Comparison of ENCODE assay signal across 10 cellular contexts in the genomic region with DNA sequence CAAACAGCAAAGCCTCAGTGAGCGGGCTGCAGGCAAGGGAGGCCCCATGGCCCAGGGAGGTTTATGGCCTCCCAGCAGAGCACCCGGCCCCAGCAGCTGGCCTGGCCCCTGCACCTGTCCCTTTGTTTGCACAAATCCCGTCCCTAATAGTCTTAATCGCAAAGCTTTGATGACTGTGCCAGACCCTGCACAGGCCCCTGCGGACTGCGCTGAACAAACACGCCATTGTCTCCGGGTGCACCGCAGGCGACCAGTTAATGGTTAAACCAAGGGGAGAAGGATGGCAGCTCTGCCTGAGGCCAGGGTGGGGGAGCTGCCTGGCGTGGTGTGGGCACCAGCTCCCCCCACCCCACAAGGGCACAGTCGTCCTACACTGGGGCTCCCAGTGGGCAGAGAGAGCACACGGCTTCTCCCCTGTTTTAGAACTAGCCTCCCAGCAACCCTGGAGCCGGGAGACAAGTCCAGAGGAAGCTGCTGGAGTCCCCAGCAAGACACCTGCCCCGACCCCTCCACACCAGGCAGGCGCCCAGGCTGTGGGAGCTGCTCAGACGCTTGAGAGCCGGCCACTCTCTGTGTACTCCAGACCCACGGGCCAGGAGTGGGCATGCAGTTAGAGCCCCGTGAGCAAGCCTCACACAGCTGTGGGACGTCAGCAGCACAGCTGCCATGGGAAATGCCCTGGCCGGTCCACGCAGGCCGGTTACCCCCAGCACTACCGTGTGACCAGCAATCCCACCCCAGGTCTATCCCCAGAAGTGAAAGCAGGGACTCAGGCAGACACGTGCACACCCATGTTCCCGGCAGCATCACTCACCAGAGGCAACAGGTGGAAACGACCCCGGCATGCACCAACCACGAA. TPM values are rescaled to one million over a fixed set of nuclear protein-coding genes. Genes with fewer than 3 reads are reported as not detected.
DNase-seq lines count a peak whose midpoint lies in the region; ATAC-seq and TF ChIP-seq lines count a peak whose summit lies in the region.
"Had no signal": no experiment of that assay in that cellular context is flagged by ENCODE, and none has a peak within 500 bp of the region (broad histone marks: within the 10 kb centered on the region; RNA-seq: fewer than 3 reads in every experiment).

No MANE protein-coding gene starts in this region.

- H3K27me3 Mint-ChIP-seq in activated naive CD8-positive, alpha-beta T cell treated with anti-CD3 and anti-CD28 coated beads, Interleukin-2, amount 50 U/mL, for 24 hours = no peaks in the 10 kb centered on the region
- no peaks in the 10 kb centered on the region for H3K27me3 Mint-ChIP-seq in activated naive CD8-positive, alpha-beta T cell treated with anti-CD3 and anti-CD28 coated beads for 36 hours
- peaks cover 5% of the 10 kb centered on the region for H3K27me3 Mint-ChIP-seq in type B pancreatic cell

- TF ChIP-seq CTCF in type B pancreatic cell (conservative IDR thresholded peaks at IDR 0.05) = no peak

- DNase-seq in activated naive CD8-positive, alpha-beta T cell treated with anti-CD3 and anti-CD28 coated beads, Interleukin-2, amount 50 U/mL, for 24 hours = peak; percentile 0
- DNase-seq in activated naive CD8-positive, alpha-beta T cell treated with anti-CD3 and anti-CD28 coated beads for 36 hours = no peak
- peak; percentile 21 for DNase-seq in NCI-H524 treated with DMSO at 0.1 percent for 48 hours (lab: John Stamatoyannopoulos, UW)
- peak; percentile 46 to 74 for DNase-seq in left colon
- DNase-seq in type B pancreatic cell (ENCODE audit: extremely low spot score, unreplicated experiment) = peak; percentile 73
- no peak for DNase-seq in iPS-NIHi11 (ENCODE audit: low spot score)
- DNase-seq: activated CD4-positive, alpha-beta T cell treated with anti-CD3 and anti-CD28 coated beads for 48 hours; nephron progenitor cell had no signal

- no peak overlapping the region for H3K27ac Mint-ChIP-seq in activated naive CD8-positive, alpha-beta T cell treated with anti-CD3 and anti-CD28 coated beads, Interleukin-2, amount 50 U/mL, for 24 hours
- no peak overlapping the region for H3K27ac Mint-ChIP-seq in activated naive CD8-positive, alpha-beta T cell treated with anti-CD3 and anti-CD28 coated beads for 36 hours
- H3K27ac Mint-ChIP-seq in type B pancreatic cell = no peak overlapping the region
- H3K27ac Mint-ChIP-seq: nephron progenitor cell had no signal

- no peaks in the 10 kb centered on the region for H3K36me3 Mint-ChIP-seq in activated naive CD8-positive, alpha-beta T cell treated with anti-CD3 and anti-CD28 coated beads, Interleukin-2, amount 50 U/mL, for 24 hours (ENCODE audit: low read depth)
- no peaks in the 10 kb centered on the region for H3K36me3 Mint-ChIP-seq in activated naive CD8-positive, alpha-beta T cell treated with anti-CD3 and anti-CD28 coated beads for 36 hours
- no peaks in the 10 kb centered on the region for H3K36me3 Mint-ChIP-seq in type B pancreatic cell

- H3K4me3 Mint-ChIP-seq in activated naive CD8-positive, alpha-beta T cell treated with anti-CD3 and anti-CD28 coated beads, Interleukin-2, amount 50 U/mL, for 24 hours = no peak overlapping the region
- H3K4me3 Mint-ChIP-seq in activated naive CD8-positive, alpha-beta T cell treated with anti-CD3 and anti-CD28 coated beads for 36 hours = no peak overlapping the region
- H3K4me3 Mint-ChIP-seq in type B pancreatic cell = peak overlapping the region; percentile 39
- H3K4me3 Mint-ChIP-seq: nephron progenitor cell had no signal

- intact Hi-C loops in left colon (cut with DNase I, micrococcal nuclease) = no loop called here

- peaks cover 13% of the 10 kb centered on the region for H3K4me1 Mint-ChIP-seq in activated naive CD8-positive, alpha-beta T cell treated with anti-CD3 and anti-CD28 coated beads, Interleukin-2, amount 50 U/mL, for 24 hours
- peaks cover 5% of the 10 kb centered on the region for H3K4me1 Mint-ChIP-seq in activated naive CD8-positive, alpha-beta T cell treated with anti-CD3 and anti-CD28 coated beads for 36 hours
- H3K4me1 Mint-ChIP-seq in type B pancreatic cell (ENCODE audit: unreplicated experiment) = peaks cover 28% of the 10 kb centered on the region

- H3K9me3 Mint-ChIP-seq in activated naive CD8-positive, alpha-beta T cell treated with anti-CD3 and anti-CD28 coated beads, Interleukin-2, amount 50 U/mL, for 24 hours = no peaks in the 10 kb centered on the region
- no peaks in the 10 kb centered on the region for H3K9me3 Mint-ChIP-seq in activated naive CD8-positive, alpha-beta T cell treated with anti-CD3 and anti-CD28 coated beads for 36 hours
- no peaks in the 10 kb centered on the region for H3K9me3 Mint-ChIP-seq in type B pancreatic cell
- H3K9me3 Mint-ChIP-seq: nephron progenitor cell had no signal

- ATAC-seq in activated naive CD8-positive, alpha-beta T cell treated with anti-CD3 and anti-CD28 coated beads, Interleukin-2, amount 50 U/mL, for 24 hours = no peak
- ATAC-seq in left colon (peak; percentile 78), GM19467 (IDR thresholded peaks at IDR 0.05; ENCODE audit: unreplicated experiment) (no peak), HG02852 (IDR thresholded peaks at IDR 0.05; ENCODE audit: unreplicated experiment) (no peak)

RNA-seq across cellular contexts. Expression of a gene that starts 39.7 kb away (rescaled TPM):
- not detected for total RNA-seq in activated naive CD8-positive, alpha-beta T cell treated with anti-CD3 and anti-CD28 coated beads for 36 hours
- total RNA-seq in left colon (not detected), type B pancreatic cell (ENCODE audit: low replicate concordance) (2.2 and 11.1 TPM in 2 replicates)

RNA-seq across cellular contexts. Expression of a gene that starts 50.3 kb away (rescaled TPM):
- total RNA-seq in activated naive CD8-positive, alpha-beta T cell treated with anti-CD3 and anti-CD28 coated beads for 36 hours = not detected
- total RNA-seq in left colon (1 to 10 TPM in 1 of 2 donors, not detected in 1; 1.3 TPM), type B pancreatic cell (ENCODE audit: low replicate concordance) (1,584 and 3,976 TPM in 2 replicates)

RNA-seq across cellular contexts. Expression of a gene that starts 59.0 kb away (rescaled TPM):
- 1 to 10 TPM; 2.5 to 2.9 TPM for total RNA-seq in activated naive CD8-positive, alpha-beta T cell treated with anti-CD3 and anti-CD28 coated beads for 36 hours
- 10 to 100 TPM in 1 of 2 donors, 1 to 10 TPM in 1; 6.3 to 10.4 TPM for total RNA-seq in left colon
- 5.6 and 13.6 TPM in 2 replicates for total RNA-seq in type B pancreatic cell (ENCODE audit: low replicate concordance)

Comparison
In these comparisons a context has a peak if more than half of its experiments do, and no peak if none do; other contexts are left out.
1. DNase-seq: peak in activated naive CD8-positive, alpha-beta T cell treated with anti-CD3 and anti-CD28 coated beads, Interleukin-2, amount 50 U/mL, for 24 hours (single experiment), NCI-H524 treated with DMSO at 0.1 percent for 48 hours (single experiment), left colon (2 of 2) and type B pancreatic cell (single experiment); none in activated naive CD8-positive, alpha-beta T cell treated with anti-CD3 and anti-CD28 coated beads for 36 hours (single experiment) and iPS-NIHi11 (single experiment).
2. RNA of a gene that starts 50.3 kb away (total RNA-seq): 1,584 to 3,976 TPM in type B pancreatic cell; 1.3 TPM in left colon and not detected in activated naive CD8-positive, alpha-beta T cell treated with anti-CD3 and anti-CD28 coated beads for 36 hours; every median in the first group is over 100 times any median in the second.